Comparison of ENCODE assay signal across 17 cellular contexts in genomic region chr5:38751103-38751502, GRCh38.
DNase-seq lines count a peak whose midpoint lies in the region; TF ChIP-seq lines count a peak whose summit lies in the region.
"Had no signal": no experiment of that assay in that cellular context is flagged by ENCODE, and none has a peak within 500 bp of the region (broad histone marks: within the 10 kb centered on the region; RNA-seq: fewer than 3 reads in every experiment).

No MANE protein-coding gene starts in this region.

- no peaks in the 10 kb centered on the region for H3K27me3 Mint-ChIP-seq in chondrocyte (ENCODE audit: low read depth)

- H3K4me1 Mint-ChIP-seq in chondrocyte (ENCODE audit: low read depth) = no peaks in the 10 kb centered on the region

- no peak overlapping the region for H3K4me3 Mint-ChIP-seq in chondrocyte (ENCODE audit: unreplicated experiment)
- H3K4me3 Mint-ChIP-seq: CD8-positive, alpha-beta T cell had no signal

- no peak overlapping the region for H3K27ac Mint-ChIP-seq in chondrocyte (ENCODE audit: unreplicated experiment)
- H3K27ac Mint-ChIP-seq: CD8-positive, alpha-beta T cell had no signal

- H3K4me3 ChIP-seq in retinal pigment epithelial cell (ENCODE audit: low read length) = no peak overlapping the region
- H3K4me3 ChIP-seq: left ventricle myocardium inferior, smooth muscle cell, thyroid gland had no signal

- no peaks in the 10 kb centered on the region for H3K9me3 Mint-ChIP-seq in chondrocyte (ENCODE audit: low read depth)
- H3K9me3 Mint-ChIP-seq: CD8-positive, alpha-beta T cell had no signal

- H3K36me3 Mint-ChIP-seq in chondrocyte (ENCODE audit: low read depth) = no peaks in the 10 kb centered on the region
- H3K36me3 Mint-ChIP-seq: CD8-positive, alpha-beta T cell had no signal

- TF ChIP-seq CTCF in chondrocyte (IDR thresholded peaks at IDR 0.05) (peak; percentile 26), retinal pigment epithelial cell (conservative IDR thresholded peaks at IDR 0.05; ENCODE audit: low read depth, low read length) (peak; percentile 23)

- DNase-seq in NCI-H82 (lab: John Stamatoyannopoulos, UW) (peak; percentile 18), NCI-H82 treated with DMSO at 0.1 percent for 48 hours (lab: John Stamatoyannopoulos, UW; ENCODE audit: unreplicated experiment) (no peak), HuH-7 (ENCODE audit: low spot score) (peak; percentile 43), chondrocyte (ENCODE audit: low spot score) (no peak), retinal pigment epithelial cell (ENCODE audit: low read depth) (no peak), T-helper 1 cell (no peak), NCI-H510A treated with DMSO at 0.1 percent for 48 hours (lab: John Stamatoyannopoulos, UW) (no peak)
- DNase-seq in NK-92 treated with Interleukin-12 subunit alpha and Interleukin-12 subunit beta, amount 100 ng/mL, for 24 hours (lab: John Stamatoyannopoulos, UW) = no peak
- DNase-seq: activated CD4-positive, CD25-positive, alpha-beta regulatory T cell treated with anti-CD3 and anti-CD28 coated beads, Interleukin-2, amount 50 U/mL, for 72 hours; activated naive CD4-positive, alpha-beta T cell treated with Interleukin-2 at 50 U/mL for 16 hours; CD8-positive, alpha-beta T cell; left ventricle myocardium inferior; NCI-H2029 treated with DMSO at 0.1 percent for 48 hours; NCI-H69; T-helper 2 cell; thyroid gland had no signal

Comparison
In these comparisons a context has a peak if more than half of its experiments do, and no peak if none do; other contexts are left out.
1. DNase-seq: peak in NCI-H82 (single experiment) and HuH-7 (single experiment); none in NCI-H82 treated with DMSO at 0.1 percent for 48 hours (single experiment), chondrocyte (single experiment), retinal pigment epithelial cell (single experiment), NK-92 treated with Interleukin-12 subunit alpha and Interleukin-12 subunit beta, amount 100 ng/mL, for 24 hours (single experiment), T-helper 1 cell (0 of 5) and NCI-H510A treated with DMSO at 0.1 percent for 48 hours (single experiment).